In the genomic region with DNA sequence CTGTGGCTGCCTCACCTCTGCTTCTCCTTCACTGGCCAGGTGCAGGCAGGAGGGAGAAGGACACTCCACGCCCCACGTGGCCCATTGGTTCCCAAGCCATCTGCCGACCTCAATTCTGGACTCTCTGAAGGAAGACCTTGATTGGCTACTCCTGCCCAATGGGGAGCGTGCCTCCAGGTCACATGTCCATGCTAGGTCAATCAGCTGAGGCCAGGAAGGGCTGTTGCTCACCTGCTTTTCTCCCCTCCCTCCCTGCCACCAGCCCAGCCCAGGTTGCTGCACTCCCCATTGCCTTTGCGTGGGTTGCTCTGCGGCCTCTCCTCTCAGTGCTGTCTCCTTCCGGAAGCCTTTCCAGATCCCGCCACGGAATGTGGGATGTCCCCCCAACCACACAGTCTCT, we compare ENCODE assay signal across 34 cellular contexts. TPM values are rescaled to one million over a fixed set of nuclear protein-coding genes. Genes with fewer than 3 reads are reported as not detected.
"Had no signal": no experiment of that assay in that cellular context is flagged by ENCODE, and none has a peak within 500 bp of the region (broad histone marks: within the 10 kb centered on the region; RNA-seq: fewer than 3 reads in every experiment).

No MANE protein-coding gene starts in this region.

- H3K27ac ChIP-seq: brain microvascular endothelial cell, KMS-11, Peyer's patch, SJCRH30 had no signal

- H3K4me1 Mint-ChIP-seq: activated naive CD4-positive, alpha-beta T cell treated with anti-CD3 and anti-CD28 coated beads, Interleukin-2, amount 10 ng/mL, durations not matched to agents 7 days and 5 days; activated naive CD8-positive, alpha-beta T cell treated with anti-CD3 and anti-CD28 coated beads, Interleukin-2, amount 50 U/mL, for 24 hours had no signal

- H3K27me3 Mint-ChIP-seq: activated CD4-positive, alpha-beta T cell treated with anti-CD3 and anti-CD28 coated beads, Interleukin-2, amount 10 ng/mL, durations not matched to agents 7 days and 5 days had no signal

- H3K9ac ChIP-seq: KMS-11, SK-N-SH had no signal

- H3K4me1 ChIP-seq: Peyer's patch, SJCRH30 had no signal

- H3K4me3 Mint-ChIP-seq: activated CD4-positive, alpha-beta T cell treated with anti-CD3 and anti-CD28 coated beads for 36 hours; activated CD4-positive, alpha-beta T cell treated with anti-CD3 and anti-CD28 coated beads, Interleukin-2, amount 10 ng/mL, durations not matched to agents 7 days and 5 days; activated naive CD4-positive, alpha-beta T cell treated with anti-CD3 and anti-CD28 coated beads, Interleukin-2, amount 10 ng/mL, durations not matched to agents 7 days and 5 days; activated naive CD8-positive, alpha-beta T cell; activated naive CD8-positive, alpha-beta T cell treated with anti-CD3 and anti-CD28 coated beads, Interleukin-2, amount 50 U/mL, for 24 hours; activated T-cell treated with anti-CD3 and anti-CD28 coated beads, Interleukin-2, amount 50 U/mL, for 4 hours; T-helper 1 cell treated with Interleukin-12 subunit alpha and Interleukin-12 subunit beta and Interleukin-4 antibody, amounts not matched to agents 30 μg/mL and 1 μg/mL, for 36 hours; T-helper 2 cell treated with Interferon-gamma antibody and Interleukin-4, amounts not matched to agents 5 μg/mL and 100 μg/mL, for 36 hours had no signal

- H3K4me2 ChIP-seq: KMS-11, SK-N-SH had no signal

- DNase-seq: activated CD4-positive, alpha-beta T cell treated with anti-CD3 and anti-CD28 coated beads for 36 hours; activated CD4-positive, alpha-beta T cell treated with anti-CD3 and anti-CD28 coated beads, Interleukin-2, amount 10 ng/mL, durations not matched to agents 7 days and 5 days; activated CD4-positive, alpha-beta T cell treated with anti-CD3 and anti-CD28 coated beads, Interleukin-2, amount 50 U/mL, for 48 hours; activated CD8-positive, alpha-beta memory T cell treated with anti-CD3 and anti-CD28 coated beads, Interleukin-2, amount 50 U/mL, for 4 hours; activated effector memory CD4-positive, alpha-beta T cell treated with Interleukin-2 at 50 U/mL for 16 hours; activated naive CD4-positive, alpha-beta T cell treated with anti-CD3 and anti-CD28 coated beads, Interleukin-2, amount 10 ng/mL, durations not matched to agents 7 days and 5 days; activated naive CD8-positive, alpha-beta T cell treated with anti-CD3 and anti-CD28 coated beads, Interleukin-2, amount 50 U/mL, for 24 hours; activated T-cell treated with anti-CD3 and anti-CD28 coated beads for 4 hours; activated T-cell treated with anti-CD3 and anti-CD28 coated beads, Interleukin-2, amount 50 U/mL, for 4 hours; anterior cingulate cortex; brain microvascular endothelial cell; central memory CD4-positive, alpha-beta T cell; NCI-H1048; NCI-H1105 treated with DMSO at 0.1 percent for 48 hours; NCI-H1436 treated with DMSO at 0.1 percent for 48 hours; NCI-H1694 treated with DMSO at 0.1 percent for 48 hours; NCI-H2029; NCI-H446; NCI-H510A treated with DMSO at 0.1 percent for 48 hours; NCI-H526 treated with DMSO at 0.1 percent for 48 hours; NCI-H774; PC-3; Peyer's patch; Right ventricle myocardium superior; RPMI8226; SJCRH30; SK-N-SH had no signal

- H3K4me3 ChIP-seq: Peyer's patch, SJCRH30 had no signal

- H3K27me3 ChIP-seq: brain microvascular endothelial cell, Peyer's patch had no signal

- H3K9me2 ChIP-seq: SK-N-SH had no signal

- H3K27ac Mint-ChIP-seq: activated CD4-positive, alpha-beta T cell treated with anti-CD3 and anti-CD28 coated beads for 36 hours; activated CD4-positive, alpha-beta T cell treated with anti-CD3 and anti-CD28 coated beads, Interleukin-2, amount 10 ng/mL, durations not matched to agents 7 days and 5 days; activated naive CD4-positive, alpha-beta T cell treated with anti-CD3 and anti-CD28 coated beads, Interleukin-2, amount 10 ng/mL, durations not matched to agents 7 days and 5 days; activated naive CD8-positive, alpha-beta T cell; activated naive CD8-positive, alpha-beta T cell treated with anti-CD3 and anti-CD28 coated beads, Interleukin-2, amount 50 U/mL, for 24 hours; T-helper 1 cell treated with Interleukin-12 subunit alpha and Interleukin-12 subunit beta and Interleukin-4 antibody, amounts not matched to agents 30 μg/mL and 1 μg/mL, for 36 hours; T-helper 2 cell treated with Interferon-gamma antibody and Interleukin-4, amounts not matched to agents 5 μg/mL and 100 μg/mL, for 36 hours had no signal

- H3K36me3 Mint-ChIP-seq: activated naive CD4-positive, alpha-beta T cell treated with anti-CD3 and anti-CD28 coated beads, Interleukin-2, amount 10 ng/mL, durations not matched to agents 7 days and 5 days; activated naive CD8-positive, alpha-beta T cell had no signal

- H3K36me3 ChIP-seq: brain microvascular endothelial cell, Peyer's patch, SJCRH30 had no signal

- H3K9me3 ChIP-seq: Peyer's patch, SJCRH30, SK-N-SH had no signal

- FAIRE-seq: colon, TTC549 had no signal

- H3K9me3 Mint-ChIP-seq: activated CD4-positive, alpha-beta T cell treated with anti-CD3 and anti-CD28 coated beads, Interleukin-2, amount 10 ng/mL, durations not matched to agents 7 days and 5 days; activated naive CD4-positive, alpha-beta T cell treated with anti-CD3 and anti-CD28 coated beads, Interleukin-2, amount 10 ng/mL, durations not matched to agents 7 days and 5 days; activated naive CD8-positive, alpha-beta T cell treated with anti-CD3 and anti-CD28 coated beads, Interleukin-2, amount 50 U/mL, for 24 hours; activated T-cell treated with anti-CD3 and anti-CD28 coated beads, Interleukin-2, amount 50 U/mL, for 4 hours; T-helper 1 cell treated with Interleukin-12 subunit alpha and Interleukin-12 subunit beta and Interleukin-4 antibody, amounts not matched to agents 30 μg/mL and 1 μg/mL, for 36 hours; T-helper 2 cell treated with Interferon-gamma antibody and Interleukin-4, amounts not matched to agents 5 μg/mL and 100 μg/mL, for 36 hours had no signal

- ATAC-seq: activated CD4-positive, alpha-beta T cell treated with anti-CD3 and anti-CD28 coated beads for 36 hours; activated CD4-positive, CD25-positive, alpha-beta regulatory T cell treated with anti-CD3 and anti-CD28 coated beads, Interleukin-2, amount 50 U/mL, for 24 hours; activated naive CD8-positive, alpha-beta T cell treated with anti-CD3 and anti-CD28 coated beads, Interleukin-2, amount 50 U/mL, for 24 hours; activated T-cell treated with anti-CD3 and anti-CD28 coated beads, Interleukin-2, amount 50 U/mL, for 4 hours; PC-3 had no signal

RNA-seq across cellular contexts. Expression of a gene that starts 21.9 kb away (rescaled TPM):
- total RNA-seq: activated CD4-positive, alpha-beta T cell treated with anti-CD3 and anti-CD28 coated beads for 36 hours; activated CD4-positive, alpha-beta T cell treated with anti-CD3 and anti-CD28 coated beads, Interleukin-2, amount 10 ng/mL, durations not matched to agents 7 days and 5 days; PC-3 had no signal
- polyA plus RNA-seq: SK-N-SH had no signal
